In genomic region chr2:241482126-241482525, GRCh38 we compare ENCODE assay signal across 22 cellular contexts.
"Had no signal": no experiment of that assay in that cellular context is flagged by ENCODE, and none has a peak within 500 bp of the region (broad histone marks: within the 10 kb centered on the region; RNA-seq: fewer than 3 reads in every experiment).

No MANE protein-coding gene starts in this region.

- H3K9me3 Mint-ChIP-seq: dendritic cell treated with granulocyte-macrophage colony-stimulating factor and Interleukin-4, amounts not matched to agents 40 ng/mL and 50 ng/mL, for 4 days; effector memory CD8-positive, alpha-beta T cell; endodermal cell; mesothelial cell of epicardium had no signal

- H3K27me3 ChIP-seq: colonic mucosa, esophagus squamous epithelium, foreskin keratinocyte, gastroesophageal sphincter, heart right ventricle, left lung had no signal

- H3K27ac ChIP-seq: colonic mucosa, epithelial cell of prostate, esophagus squamous epithelium, foreskin keratinocyte, gastroesophageal sphincter, heart right ventricle, left lung, lower lobe of right lung had no signal

- H3K4me1 ChIP-seq: colonic mucosa, esophagus squamous epithelium, foreskin keratinocyte, gastroesophageal sphincter, heart right ventricle, left lung, lower lobe of right lung had no signal

- H3K4me3 Mint-ChIP-seq: dendritic cell treated with granulocyte-macrophage colony-stimulating factor and Interleukin-4, amounts not matched to agents 40 ng/mL and 50 ng/mL, for 4 days; effector memory CD8-positive, alpha-beta T cell; endodermal cell; mesothelial cell of epicardium had no signal

- H3K4me1 Mint-ChIP-seq: mesothelial cell of epicardium had no signal

- ATAC-seq: effector memory CD8-positive, alpha-beta T cell; esophagus mucosa; foreskin keratinocyte; gastroesophageal sphincter; left cardiac atrium; left lung; left ventricle myocardium superior; lower lobe of right lung; mucosa of descending colon had no signal

- H3K9me3 ChIP-seq: colonic mucosa, esophagus squamous epithelium, gastroesophageal sphincter, heart right ventricle, left lung, lower lobe of right lung, mucosa of descending colon had no signal

- DNase-seq: colonic mucosa; cortex of kidney; effector CD4-positive, alpha-beta T cell; effector memory CD8-positive, alpha-beta T cell; endodermal cell; erythroblast; esophagus squamous epithelium; foreskin keratinocyte; head of caudate nucleus; heart right ventricle; hippocampal formation; left cardiac atrium; left lung; left ventricle myocardium superior; lower lobe of right lung; mesenchymal stem cell; mucosa of descending colon had no signal

- H3K4me3 ChIP-seq: colonic mucosa, esophagus squamous epithelium, gastroesophageal sphincter, heart right ventricle, left lung, lower lobe of right lung, mucosa of descending colon had no signal

- H3K27ac Mint-ChIP-seq: dendritic cell treated with granulocyte-macrophage colony-stimulating factor and Interleukin-4, amounts not matched to agents 40 ng/mL and 50 ng/mL, for 4 days; effector memory CD8-positive, alpha-beta T cell; endodermal cell; mesothelial cell of epicardium had no signal

- H3K27me3 Mint-ChIP-seq: effector memory CD8-positive, alpha-beta T cell had no signal
